ENCODE assay signal across 9 cellular contexts in genomic region chr18:54127759-54128378, GRCh38.
DNase-seq lines count a peak whose midpoint lies in the region; ATAC-seq and TF ChIP-seq lines count a peak whose summit lies in the region.
"Had no signal": no experiment of that assay in that cellular context is flagged by ENCODE, and none has a peak within 500 bp of the region (broad histone marks: within the 10 kb centered on the region; RNA-seq: fewer than 3 reads in every experiment).

No MANE protein-coding gene starts in this region.

- H3K4me1 ChIP-seq in adrenal gland (replicated peaks in 1 of 2), result no peaks in the 10 kb centered on the region
- no peaks in the 10 kb centered on the region for H3K4me1 ChIP-seq in ascending aorta
- H3K4me1 ChIP-seq: parathyroid adenoma had no signal

- WGBS in adrenal gland, 4 donors, result 71 to 76% (median 73%) methylated on average over 9 of the region's 9 CpGs

- TF ChIP-seq CTCF in adrenal gland (IDR thresholded peaks at IDR 0.05) (peak; percentile 21 to 52 (median 39)), ascending aorta (IDR thresholded peaks at IDR 0.05) (peak in 1 of 3 experiments; percentile 53)

- H3K27ac ChIP-seq in adrenal gland, result no peak overlapping the region
- H3K27ac ChIP-seq in ascending aorta, result no peak overlapping the region
- H3K27ac ChIP-seq: parathyroid adenoma had no signal

- TF ChIP-seq POLR2A in adrenal gland (IDR thresholded peaks at IDR 0.05), result no peak

- no peak overlapping the region for H3K4me3 ChIP-seq in adrenal gland
- H3K4me3 ChIP-seq in ascending aorta, result no peak overlapping the region

- peak; percentile 81 for ATAC-seq in GM18868 (IDR thresholded peaks at IDR 0.05; ENCODE audit: unreplicated experiment)
- peak; percentile 77 for ATAC-seq in HG03039 (IDR thresholded peaks at IDR 0.05; ENCODE audit: unreplicated experiment)
- no peak for ATAC-seq in HG03196 (IDR thresholded peaks at IDR 0.05; ENCODE audit: unreplicated experiment)

- H3K27me3 ChIP-seq in adrenal gland, result no peaks in the 10 kb centered on the region
- no peaks in the 10 kb centered on the region for H3K27me3 ChIP-seq in ascending aorta

- H3K36me3 ChIP-seq in adrenal gland (replicated peaks in 1 of 2) (no peaks in the 10 kb centered on the region), ascending aorta (no peaks in the 10 kb centered on the region)

- intact Hi-C loops in adrenal gland (cut with DNase I), result loop anchor here in 1 of 2 donors (10.0 kb wide), 1 partner anchor 433 kb away; no protein-coding TSS in a partner anchor
- intact Hi-C loops in ascending aorta (cut with DNase I), result loop anchor here (10.0 kb wide), 1 partner anchor 433 kb away; no protein-coding TSS in a partner anchor

- H3K9me3 ChIP-seq in adrenal gland (replicated peaks in 1 of 3) (no peaks in the 10 kb centered on the region), ascending aorta (no peaks in the 10 kb centered on the region)

- peak; percentile 32 for DNase-seq in COLO668 (lab: John Stamatoyannopoulos, UW; ENCODE audit: unreplicated experiment)
- DNase-seq in NCI-H2171 (lab: John Stamatoyannopoulos, UW), result peak; percentile 17
- peak in 5 of 7 donors; percentile 16 to 45 (median 23) for DNase-seq in adrenal gland
- peak; percentile 78 for DNase-seq in inferior parietal cortex (ENCODE audit: extremely low spot score)
- no peak for DNase-seq in ascending aorta (ENCODE audit: low spot score in 2 of 2)

Comparison
In these comparisons a context has a peak if more than half of its experiments do, and no peak if none do; other contexts are left out.
1. DNase-seq: peak in COLO668 (single experiment), NCI-H2171 (single experiment), adrenal gland (5 of 7) and inferior parietal cortex (single experiment); none in ascending aorta (0 of 2).